In the genomic region with DNA sequence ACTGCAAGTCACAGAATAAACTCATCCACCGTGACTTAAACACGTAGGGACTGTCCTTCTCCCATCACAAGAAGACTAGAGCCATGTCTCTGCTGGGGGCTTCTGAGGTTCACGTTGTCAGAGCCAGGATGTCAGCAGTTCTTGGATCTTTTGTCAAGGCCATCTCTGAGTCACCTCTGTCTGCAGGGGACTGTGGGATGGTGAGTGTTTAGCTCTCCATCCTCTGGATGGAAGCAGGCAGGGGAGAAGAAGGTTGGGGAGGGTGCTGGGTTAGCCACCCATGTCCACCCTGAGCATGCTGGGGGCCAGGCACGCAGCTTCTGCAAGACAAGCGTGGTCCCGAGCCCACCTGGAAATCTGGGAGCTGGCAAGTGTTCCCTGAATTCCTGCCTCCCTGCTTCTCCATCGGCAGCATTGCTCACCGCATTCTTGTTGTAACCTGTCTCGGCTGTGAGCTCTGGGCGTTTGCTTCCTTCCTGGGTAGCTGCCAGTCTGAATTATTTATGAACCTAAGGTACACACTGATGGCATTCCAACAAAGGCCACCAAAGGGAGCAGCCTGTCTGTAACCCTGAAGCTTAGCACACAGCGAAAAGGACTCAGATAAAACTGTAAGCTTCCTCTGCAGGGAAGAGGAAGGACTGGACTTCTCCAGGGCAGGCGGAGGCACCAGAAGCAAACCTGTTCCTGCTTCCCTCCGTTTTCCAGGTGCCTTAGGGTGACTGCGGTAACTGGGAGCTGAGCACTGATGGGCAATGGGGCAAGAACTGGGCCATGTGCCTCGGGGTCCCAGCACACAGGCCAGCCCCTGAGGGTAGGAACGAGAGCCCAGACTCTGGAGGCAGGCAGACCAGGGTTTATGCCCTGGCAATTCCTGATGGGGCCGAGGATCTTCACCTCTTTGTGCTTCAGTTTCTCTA, we compare ENCODE assay signal across 8 cellular contexts.
DNase-seq lines count a peak whose midpoint lies in the region; ATAC-seq and TF ChIP-seq lines count a peak whose summit lies in the region.

No MANE protein-coding gene starts in this region.

- peaks cover 71% of the 10 kb centered on the region for H3F3A ChIP-seq in PC-9 (ENCODE audit: insufficient read depth, low read depth)

- H3K9ac ChIP-seq in skeletal muscle satellite cell (ENCODE audit: low read depth, low read length) = no peak overlapping the region

- peak overlapping the region; percentile 99 for H3K27ac ChIP-seq in PC-9

- intact Hi-C loops in PC-9 (cut with micrococcal nuclease; ENCODE audit: unreplicated experiment) (loop anchor here (1.0 to 2.0 kb wide), 5 partner anchors 13 to 101 kb away; no protein-coding TSS in a partner anchor), left ventricle myocardium superior (cut with micrococcal nuclease) (no loop called here)
- intact Hi-C loops in activated CD8-positive, alpha-beta T cell treated with anti-CD3 and anti-CD28 coated beads for 36 hours (cut with micrococcal nuclease) = no loop called here

- H3K4me2 ChIP-seq in PC-9 = peak overlapping the region; percentile 88
- peak overlapping the region; percentile 16 for H3K4me2 ChIP-seq in skeletal muscle satellite cell (ENCODE audit: low read length)

- H3K27me3 Mint-ChIP-seq in activated CD8-positive, alpha-beta T cell treated with anti-CD3 and anti-CD28 coated beads for 36 hours = peaks cover 3% of the 10 kb centered on the region

- H3K27ac Mint-ChIP-seq in activated CD8-positive, alpha-beta T cell treated with anti-CD3 and anti-CD28 coated beads for 36 hours = no peak overlapping the region

- no peaks in the 10 kb centered on the region for H3K9me2 ChIP-seq in PC-9 (ENCODE audit: insufficient read depth)

- H3K36me3 Mint-ChIP-seq in activated CD8-positive, alpha-beta T cell treated with anti-CD3 and anti-CD28 coated beads for 36 hours (ENCODE audit: low read depth) = no peaks in the 10 kb centered on the region

- CTCF ChIA-PET in PC-9 (lab: Charles Lee) = interaction anchor here (0.6 to 1.6 kb wide), 5 partner anchors 13 to 100 kb away, joined by 3 to 6 read pairs (median 4); no protein-coding TSS in a partner anchor
- CTCF ChIA-PET in activated CD8-positive, alpha-beta T cell treated with anti-CD3 and anti-CD28 coated beads for 36 hours (lab: Charles Lee) = no interaction called here

- H3K9me3 Mint-ChIP-seq in activated CD8-positive, alpha-beta T cell treated with anti-CD3 and anti-CD28 coated beads for 36 hours = no peaks in the 10 kb centered on the region

- no peak overlapping the region for H3K4me3 Mint-ChIP-seq in activated CD8-positive, alpha-beta T cell treated with anti-CD3 and anti-CD28 coated beads for 36 hours

- peaks cover 49% of the 10 kb centered on the region for H3K4me1 ChIP-seq in PC-9 (replicated peaks; ENCODE audit: insufficient read depth)
- peaks cover 9% of the 10 kb centered on the region for H3K4me1 ChIP-seq in skeletal muscle satellite cell (ENCODE audit: control insufficient read depth, insufficient read depth, low read length)

- TSS peak; percentile 87 for BruUV-seq in PC-9 (replicated peaks; lab: Mats Ljungman, UMichigan)

- ATAC-seq in left ventricle myocardium superior (peak; percentile 27), GM19324 (IDR thresholded peaks at IDR 0.05; ENCODE audit: low FRiP score, unreplicated experiment) (no peak)
- ATAC-seq in activated CD8-positive, alpha-beta T cell treated with anti-CD3 and anti-CD28 coated beads for 36 hours = no peak

- H4K20me1 ChIP-seq in PC-9 (ENCODE audit: insufficient read depth) = no peaks in the 10 kb centered on the region

- DNase-seq in HK-2 (ENCODE audit: unreplicated experiment) (peak; percentile 27), PC-9 (peak; percentile 79 to 98), left ventricle myocardium superior (no peak), GDM1 (lab: John Stamatoyannopoulos, UW) (no peak), HCEC 1CT (no peak)
- no peak for DNase-seq in activated CD8-positive, alpha-beta T cell treated with anti-CD3 and anti-CD28 coated beads for 36 hours

- H3K36me3 ChIP-seq in PC-9 (ENCODE audit: low read depth) (no peaks in the 10 kb centered on the region), skeletal muscle satellite cell (ENCODE audit: insufficient read depth, low read length) (no peaks in the 10 kb centered on the region)

- no peaks in the 10 kb centered on the region for H3K27me3 ChIP-seq in PC-9 (ENCODE audit: insufficient read depth, low read depth)
- peaks cover 4% of the 10 kb centered on the region for H3K27me3 ChIP-seq in skeletal muscle satellite cell (ENCODE audit: control insufficient read depth, insufficient read depth, low read length)

- no peaks in the 10 kb centered on the region for H3K4me1 Mint-ChIP-seq in activated CD8-positive, alpha-beta T cell treated with anti-CD3 and anti-CD28 coated beads for 36 hours (ENCODE audit: low read depth)

- H3K9me3 ChIP-seq in PC-9 (ENCODE audit: insufficient read depth, low read depth) = no peaks in the 10 kb centered on the region
- H3K9me3 ChIP-seq in skeletal muscle satellite cell (replicated peaks; ENCODE audit: low read length) = no peaks in the 10 kb centered on the region

- H3K4me3 ChIP-seq in PC-9 (peak overlapping the region; percentile 56), skeletal muscle satellite cell (ENCODE audit: low read length) (no peak overlapping the region)

- POLR2A ChIA-PET in PC-9 (lab: Charles Lee; ENCODE audit: unreplicated experiment) = interaction anchor here (0.5 to 2.4 kb wide), 21 partner anchors 14 to 263 kb away, joined by 3 to 25 read pairs (median 4); no protein-coding TSS in a partner anchor
- POLR2A ChIA-PET in activated CD8-positive, alpha-beta T cell treated with anti-CD3 and anti-CD28 coated beads for 36 hours (lab: Charles Lee) = no interaction called here

- TF ChIP-seq CTCF in PC-9 (conservative IDR thresholded peaks at IDR 0.05) = no peak; the same call in 1 of the 2 replicates
- no peak for TF ChIP-seq CTCF in activated CD8-positive, alpha-beta T cell treated with anti-CD3 and anti-CD28 coated beads for 36 hours (IDR thresholded peaks at IDR 0.05)

- H2AFZ ChIP-seq in PC-9 = no peak overlapping the region

- H3K79me2 ChIP-seq in PC-9 (ENCODE audit: low read depth) = peaks cover 30% of the 10 kb centered on the region

Comparison
In these comparisons a context has a peak if more than half of its experiments do, and no peak if none do; other contexts are left out.
1. DNase-seq: peak in HK-2 (single experiment) and PC-9 (2 of 2); none in left ventricle myocardium superior (single experiment), GDM1 (single experiment), HCEC 1CT (single experiment) and activated CD8-positive, alpha-beta T cell treated with anti-CD3 and anti-CD28 coated beads for 36 hours (single experiment).